7 cellular contexts compared by ENCODE assay signal in the genomic region with DNA sequence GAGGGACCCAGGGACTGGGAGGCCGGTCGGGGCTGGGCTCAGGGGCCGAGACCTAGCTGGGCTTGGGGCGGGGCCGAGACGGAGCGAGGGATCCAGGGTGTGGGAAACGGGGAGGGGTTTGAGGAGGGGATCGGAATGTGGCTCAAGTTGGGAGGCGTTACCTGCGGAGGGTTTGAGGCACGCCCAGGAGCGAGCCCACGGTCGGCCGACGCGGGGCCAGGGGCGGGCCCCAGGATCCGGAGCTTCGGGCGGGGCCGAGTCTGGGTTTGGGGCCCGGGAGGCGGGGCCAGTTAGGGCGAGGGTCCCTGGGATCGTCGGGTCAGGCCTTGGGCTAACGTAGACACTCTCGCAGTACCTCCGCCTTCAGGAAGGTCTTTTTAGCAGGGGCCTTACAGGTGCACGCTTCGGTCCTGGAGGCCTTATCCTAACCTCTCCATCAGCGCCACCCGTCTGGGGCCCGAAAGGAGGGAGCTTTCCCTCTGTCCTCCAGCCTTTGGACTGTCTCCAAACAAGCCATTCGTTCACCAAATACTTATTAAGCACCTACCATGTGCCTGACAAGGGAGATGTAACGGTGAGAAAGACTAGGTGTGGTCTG.
DNase-seq lines count a peak whose midpoint lies in the region; TF ChIP-seq lines count a peak whose summit lies in the region.
"Not testable (repeated sequence)": the region's sequence is repeated elsewhere in the genome, so short reads cannot be mapped to it uniquely, and the experiment has no call there.

No MANE protein-coding gene starts in this region.

- not testable (repeated sequence) for H3K36me3 Mint-ChIP-seq in activated CD4-positive, alpha-beta T cell treated with anti-CD3 and anti-CD28 coated beads, Interleukin-2, amount 10 ng/mL, durations not matched to agents 24 days and 14 days (ENCODE audit: low read depth)

- intact Hi-C loops in activated CD4-positive, alpha-beta T cell treated with anti-CD3 and anti-CD28 coated beads, Interleukin-2, amount 10 ng/mL, durations not matched to agents 24 days and 14 days (cut with micrococcal nuclease), result not testable (repeated sequence)

- H3K9me3 Mint-ChIP-seq in activated CD4-positive, alpha-beta T cell treated with anti-CD3 and anti-CD28 coated beads, Interleukin-2, amount 10 ng/mL, durations not matched to agents 24 days and 14 days, result not testable (repeated sequence)

- peak overlapping the region; percentile 59 for H3K4me3 ChIP-seq in HUES6 (ENCODE audit: low read depth, low read length)
- H3K4me3 ChIP-seq in parathyroid adenoma (ENCODE audit: low read depth, low read length), result peak overlapping the region; percentile 62

- not testable (repeated sequence) for H3K9me3 ChIP-seq in HUES6 (ENCODE audit: control insufficient read depth, insufficient read depth, low read depth, low read length); parathyroid adenoma (ENCODE audit: control insufficient read depth, low read length)

- H3K4me1 ChIP-seq in HUES6 (ENCODE audit: control insufficient read depth, insufficient read depth, low read length), result not testable (repeated sequence)
- peaks cover 19% of the 10 kb centered on the region for H3K4me1 ChIP-seq in parathyroid adenoma

- DNase-seq in GM04503 (ENCODE audit: low read depth) (peak; percentile 21), NCI-H748 (lab: John Stamatoyannopoulos, UW; ENCODE audit: unreplicated experiment) (peak; percentile 84), dedifferentiated amniotic fluid mesenchymal stem cell (ENCODE audit: extremely low spot score) (peak; percentile 14), iPS-NIHi7 (ENCODE audit: extremely low spot score) (peak; percentile 47)
- DNase-seq in activated CD4-positive, alpha-beta T cell treated with anti-CD3 and anti-CD28 coated beads, Interleukin-2, amount 10 ng/mL, durations not matched to agents 24 days and 14 days, result not testable (repeated sequence)

- H3K4me1 Mint-ChIP-seq in activated CD4-positive, alpha-beta T cell treated with anti-CD3 and anti-CD28 coated beads, Interleukin-2, amount 10 ng/mL, durations not matched to agents 24 days and 14 days, result peaks cover 14% of the 10 kb centered on the region

- H3K27me3 ChIP-seq in HUES6 (ENCODE audit: control insufficient read depth, insufficient read depth, low read length); parathyroid adenoma (ENCODE audit: control insufficient read depth, insufficient read depth, low read length): not testable (repeated sequence)

- H3K4me3 Mint-ChIP-seq in activated CD4-positive, alpha-beta T cell treated with anti-CD3 and anti-CD28 coated beads, Interleukin-2, amount 10 ng/mL, durations not matched to agents 24 days and 14 days, result peak overlapping the region; percentile 98

- not testable (repeated sequence) for H3K27me3 Mint-ChIP-seq in activated CD4-positive, alpha-beta T cell treated with anti-CD3 and anti-CD28 coated beads, Interleukin-2, amount 10 ng/mL, durations not matched to agents 24 days and 14 days

- H2AFZ ChIP-seq in parathyroid adenoma, result peak overlapping the region; percentile 67

- peak overlapping the region; percentile 90 for H3K4me2 ChIP-seq in parathyroid adenoma (ENCODE audit: low read length)

- H3K79me2 ChIP-seq in parathyroid adenoma, result not testable (repeated sequence)

- H3K9ac ChIP-seq in HUES6 (ENCODE audit: low read length), result peak overlapping the region; percentile 38
- H3K9ac ChIP-seq in parathyroid adenoma, result not testable (repeated sequence)

- not testable (repeated sequence) for TF ChIP-seq CTCF in parathyroid adenoma (IDR thresholded peaks at IDR 0.05)

- not testable (repeated sequence) for H3K27ac ChIP-seq in HUES6 (ENCODE audit: low read depth, low read length)
- peak overlapping the region; percentile 89 for H3K27ac ChIP-seq in parathyroid adenoma

- H3K36me3 ChIP-seq in HUES6 (ENCODE audit: control insufficient read depth, insufficient read depth, low read length); parathyroid adenoma (ENCODE audit: control insufficient read depth, insufficient read depth, low read length): not testable (repeated sequence)

- peak overlapping the region; percentile 99 for H3K27ac Mint-ChIP-seq in activated CD4-positive, alpha-beta T cell treated with anti-CD3 and anti-CD28 coated beads, Interleukin-2, amount 10 ng/mL, durations not matched to agents 24 days and 14 days
